Comparison of ENCODE assay signal across 30 cellular contexts in genomic region chr20:17748279-17748678, GRCh38. TPM values are rescaled to one million over a fixed set of nuclear protein-coding genes. Genes with fewer than 3 reads are reported as not detected.
DNase-seq lines count a peak whose midpoint lies in the region; ATAC-seq, FAIRE-seq and TF ChIP-seq lines count a peak whose summit lies in the region.
"Had no signal": no experiment of that assay in that cellular context is flagged by ENCODE, and none has a peak within 500 bp of the region (broad histone marks: within the 10 kb centered on the region; RNA-seq: fewer than 3 reads in every experiment).

No MANE protein-coding gene starts in this region.

- no peak overlapping the region for H3K9ac ChIP-seq in HCT116 (ENCODE audit: low read length)
- H3K9ac ChIP-seq in IMR-90 (ENCODE audit: low read depth, low read length) = no peak overlapping the region
- no peak overlapping the region for H3K9ac ChIP-seq in H1 (replicated peaks in 1 of 4; ENCODE audit: extremely low read depth in 1 of 4, low read depth in 3 of 4, low read length in 3 of 4)
- H3K9ac ChIP-seq: BLaER1 had no signal

- H3K4ac ChIP-seq in IMR-90 (ENCODE audit: low read depth, low read length) (no peak overlapping the region), H1 (replicated peaks; ENCODE audit: insufficient read length, low read depth, low read length) (no peak overlapping the region)

- H2BK20ac ChIP-seq in IMR-90 (ENCODE audit: low read depth, low read length) (no peak overlapping the region), H1 (ENCODE audit: low read length) (no peak overlapping the region; the same call in 1 of the 2 replicates)

- no peaks in the 10 kb centered on the region for H3K23me2 ChIP-seq in H1 (ENCODE audit: low read depth, low read length)

- H3K27me3 ChIP-seq in HCT116 (ENCODE audit: insufficient read depth, low read length) (no peaks in the 10 kb centered on the region), IMR-90 (ENCODE audit: control insufficient read depth, insufficient read depth, low read length) (peaks cover 8% of the 10 kb centered on the region), H1 (replicated peaks in 1 of 4; ENCODE audit: control insufficient read depth in 3 of 4, extremely low read depth in 1 of 4, insufficient read depth in 3 of 4, low read length in 3 of 4) (no peaks in the 10 kb centered on the region; a peak in 2 of 7 replicates)
- H3K27me3 ChIP-seq: BLaER1 had no signal

- dilution Hi-C loops in IMR-90 (cut with HindIII; ENCODE audit: low sequenced_read_pairs, unreplicated experiment) = no loop called here

- H3K36me3 ChIP-seq in HCT116 (ENCODE audit: control insufficient read depth in 1 of 2, insufficient read depth in 2 of 2, low read length in 2 of 2) (no peaks in the 10 kb centered on the region), IMR-90 (ENCODE audit: control insufficient read depth, insufficient read depth, low read length) (no peaks in the 10 kb centered on the region), H1 (ENCODE audit: control insufficient read depth in 2 of 4, insufficient read depth in 4 of 4, low read length in 3 of 4) (no peaks in the 10 kb centered on the region)
- H3K36me3 ChIP-seq: BE2C, BLaER1 had no signal

- ATAC-seq in HCT116 = no peak
- no peak for ATAC-seq in IMR-90 (ENCODE audit: low read depth)
- no peak for ATAC-seq in GM19455 (IDR thresholded peaks at IDR 0.05; ENCODE audit: unreplicated experiment)
- ATAC-seq in HG03521 (IDR thresholded peaks at IDR 0.05; ENCODE audit: unreplicated experiment) = no peak

- H3K79me2 ChIP-seq in HCT116 (ENCODE audit: insufficient read depth, low read length) (no peaks in the 10 kb centered on the region), H1 (ENCODE audit: control insufficient read depth in 1 of 2, insufficient read depth in 2 of 2, low read length in 2 of 2) (no peaks in the 10 kb centered on the region)

- RAD21 ChIA-PET in HCT116 (lab: Charles Lee; ENCODE audit: low non-redundant PET in 1 of 2, low total read pairs in 2 of 2, uncharacterized antibody in 2 of 2, unreplicated experiment in 2 of 2) = no interaction called here

- H3K9me1 ChIP-seq in IMR-90 (ENCODE audit: insufficient read depth, low read length) = peaks cover 4% of the 10 kb centered on the region; the same call in 1 of the 2 replicates

- H3K9me2 ChIP-seq in HCT116 (ENCODE audit: insufficient read depth) = no peaks in the 10 kb centered on the region

- 83% methylated on average over 1 of the region's 5 CpGs; no CpG with 5 or more reads in 1 of the 2 experiments for WGBS in IMR-90 (ENCODE audit: extremely low coverage in 2 of 2, insufficient read length in 1 of 2), 2 experiments
- 89% methylated on average over 5 of the region's 5 CpGs; no CpG with 5 or more reads in 1 of the 2 experiments for WGBS in H1 (ENCODE audit: extremely low coverage in 1 of 2, insufficient coverage in 1 of 2, insufficient read length in 1 of 2, insufficient replicate concordance in 2 of 2, low coverage in 1 of 2, low lambda C conversion rate in 2 of 2, missing lambda C conversion rate in 1 of 2), 2 experiments

- H2BK120ac ChIP-seq in IMR-90 (ENCODE audit: low read depth, low read length) = no peak overlapping the region; the same call in 1 of the 2 replicates
- no peak overlapping the region for H2BK120ac ChIP-seq in H1 (replicated peaks; ENCODE audit: low read depth, low read length)

- BruUV-seq in HCT116 (replicated peaks; lab: Mats Ljungman, UMichigan) = no TSS peak
- BruUV-seq in IMR-90 (replicated peaks; lab: Mats Ljungman, UMichigan) = no TSS peak

- H4K8ac ChIP-seq in IMR-90 (ENCODE audit: low read depth in 2 of 2, low read length in 2 of 2) (no peak overlapping the region), H1 (ENCODE audit: extremely low read depth, insufficient read depth, low read length) (no peak overlapping the region)

- TF ChIP-seq POLR2A in HCT116 (IDR thresholded peaks at IDR 0.05; ENCODE audit: borderline replicate concordance, extremely low read depth, insufficient read depth, insufficient read length) (no peak), IMR-90 (IDR thresholded peaks at IDR 0.05; ENCODE audit: low read depth, low read length) (no peak), H1 (IDR thresholded peaks at IDR 0.05; ENCODE audit: control extremely low read depth in 1 of 2, low read depth in 2 of 2, low read length in 2 of 2) (no peak)

- H2BK15ac ChIP-seq in IMR-90 (ENCODE audit: low read depth, low read length) = no peak overlapping the region
- H2BK15ac ChIP-seq in H1 (ENCODE audit: low read length) = 0 out of 2 replicates have a peak overlapping the region, but pooled peaks have one; percentile 61

- FAIRE-seq in H1 (lab: Jason Lieb, UNC) = no peak
- FAIRE-seq: A204.1, GM12878, GM18507 had no signal

- H3K14ac ChIP-seq in IMR-90 (replicated peaks; ENCODE audit: low read depth, low read length) (no peak overlapping the region), H1 (ENCODE audit: insufficient read length) (no peak overlapping the region)

- CTCF ChIA-PET in HCT116 (lab: Charles Lee) = no interaction called here
- CTCF ChIA-PET in IMR-90 (lab: Yijun Ruan, JAX) = no interaction called here
- CTCF ChIA-PET in H1 (lab: Charles Lee; ENCODE audit: partially characterized antibody) = interaction anchor here (1.1 kb wide), 1 partner anchor 48 kb away, joined by 3 read pairs; no protein-coding TSS in a partner anchor

- H4K91ac ChIP-seq in IMR-90 (ENCODE audit: insufficient read depth, low read depth, low read length) (no peak overlapping the region), H1 (replicated peaks; ENCODE audit: insufficient read length, low read length) (no peak overlapping the region)

- H2BK12ac ChIP-seq in H1 (ENCODE audit: low read depth, low read length) = no peak overlapping the region

- H3K27ac ChIP-seq in HCT116 (ENCODE audit: low read depth, low read length) (no peak overlapping the region), IMR-90 (ENCODE audit: insufficient read depth, low read length) (no peak overlapping the region), H1 (ENCODE audit: low read depth, low read length) (no peak overlapping the region)
- H3K27ac ChIP-seq: BLaER1 had no signal

- POLR2A ChIA-PET in HCT116 (lab: Charles Lee) (no interaction called here), IMR-90 (lab: Charles Lee; ENCODE audit: unreplicated experiment) (no interaction called here), H1 (lab: Charles Lee; ENCODE audit: partially characterized antibody) (no interaction called here)

- H2BK5ac ChIP-seq in IMR-90 (ENCODE audit: low read depth, low read length, poor library complexity, severe bottlenecking) (no peak overlapping the region), H1 (ENCODE audit: low read depth, low read length) (no peak overlapping the region)

- DNase-seq in HCT116 (ENCODE audit: low read depth, low spot score) = no peak
- no peak for DNase-seq in IMR-90
- no peak for DNase-seq in H1 (ENCODE audit: low read depth in 1 of 2, low spot score in 2 of 2)
- no peak for DNase-seq in NCI-H345 (lab: John Stamatoyannopoulos, UW)
- DNase-seq: 8988T; ACHN; BE2C; C1 segment of cervical spinal cord; CD4-positive, alpha-beta memory T cell; CD4-positive, CD25-positive, alpha-beta regulatory T cell; CD8-positive, alpha-beta memory T cell; COR-L47; DMS 273 treated with DMSO at 0.1 percent for 48 hours; DMS153; DMS53; DMS79; DND-41; EL; GDM1 had no signal

- intact Hi-C loops in HCT116 (cut with micrococcal nuclease) = no loop called here
- intact Hi-C loops in IMR-90 (cut with micrococcal nuclease) = no loop called here

- H3K56ac ChIP-seq in IMR-90 (ENCODE audit: extremely low read depth, insufficient read depth, low read length) (no peak overlapping the region), H1 (replicated peaks; ENCODE audit: insufficient read length, low read depth, low read length) (no peak overlapping the region)

- TF ChIP-seq EP300 in H1 (IDR thresholded peaks at IDR 0.05; ENCODE audit: borderline replicate concordance in 1 of 2, low read depth in 2 of 2, low read length in 2 of 2) = no peak

- no peak for TF ChIP-seq RAD21 in HCT116 (IDR thresholded peaks at IDR 0.05; ENCODE audit: low read depth)
- no peak for TF ChIP-seq RAD21 in IMR-90 (IDR thresholded peaks at IDR 0.05; ENCODE audit: low read length)
- no peak for TF ChIP-seq RAD21 in H1 (IDR thresholded peaks at IDR 0.05 in 1 of 2, conservative IDR thresholded peaks at IDR 0.05 in 1 of 2; ENCODE audit: low read depth in 2 of 2, low read length in 2 of 2)

- H3K4me1 ChIP-seq in HCT116 (ENCODE audit: control insufficient read depth in 1 of 2, insufficient read depth in 2 of 2, low read length in 2 of 2) (peaks cover 8 to 19% of the 10 kb centered on the region in 2 experiments; a peak in 3 of 4 replicates), IMR-90 (ENCODE audit: control insufficient read depth, insufficient read depth, low read length) (peaks cover 8% of the 10 kb centered on the region), H1 (replicated peaks in 1 of 4; ENCODE audit: control insufficient read depth in 3 of 4, insufficient read depth in 4 of 4, low read length in 3 of 4) (peaks cover 4 to 12% (median 9%) of the 10 kb centered on the region in 4 experiments)
- H3K4me1 ChIP-seq: BE2C, BLaER1 had no signal

- H2AK5ac ChIP-seq in IMR-90 (ENCODE audit: low read depth, low read length) (peak overlapping the region; percentile 45; the same call in 1 of the 2 replicates), H1 (ENCODE audit: low read depth, low read length) (no peak overlapping the region)

- H4K5ac ChIP-seq in IMR-90 (ENCODE audit: low read depth, low read length) (no peak overlapping the region), H1 (ENCODE audit: insufficient read length, low read depth, low read length) (no peak overlapping the region)

- H3K18ac ChIP-seq in IMR-90 (ENCODE audit: low read depth, low read length) (no peak overlapping the region), H1 (ENCODE audit: extremely low read depth, low read length) (no peak overlapping the region; the same call in 1 of the 2 replicates)

- H3K4me2 ChIP-seq in HCT116 (ENCODE audit: low read length) = peak overlapping the region; percentile 67; the same call in 1 of the 2 replicates
- H3K4me2 ChIP-seq in IMR-90 (ENCODE audit: low read depth, low read length) = no peak overlapping the region
- H3K4me2 ChIP-seq in H1 (ENCODE audit: insufficient read depth in 1 of 2, low read depth in 2 of 2, low read length in 2 of 2) = no peak overlapping the region
- H3K4me2 ChIP-seq: BLaER1 had no signal

- in situ Hi-C loops in IMR-90 (cut with MboI; ENCODE audit: low sequenced_read_pairs) = no loop called here

- H3K4me3 ChIP-seq in HCT116 (replicated peaks in 1 of 2; ENCODE audit: low read depth in 1 of 2, low read length in 2 of 2) = no peak overlapping the region
- no peak overlapping the region for H3K4me3 ChIP-seq in IMR-90 (ENCODE audit: insufficient read depth, low read depth, low read length)
- H3K4me3 ChIP-seq in H1 (ENCODE audit: extremely low read depth in 1 of 4, insufficient read depth in 2 of 4, low read depth in 3 of 4, low read length in 4 of 4) = no peak overlapping the region
- H3K4me3 ChIP-seq: BLaER1, GM12878 had no signal

- no peak overlapping the region for H3K23ac ChIP-seq in IMR-90 (ENCODE audit: low read depth, low read length)
- H3K23ac ChIP-seq in H1 (ENCODE audit: insufficient read length) = no peak overlapping the region

- no peak overlapping the region for H2AK9ac ChIP-seq in IMR-90 (replicated peaks; ENCODE audit: low read depth, low read length, poor library complexity)

- no peaks in the 10 kb centered on the region for H3K9me3 ChIP-seq in HCT116 (ENCODE audit: control insufficient read depth in 1 of 2, insufficient read depth in 1 of 2, low read depth in 1 of 2, low read length in 2 of 2)
- H3K9me3 ChIP-seq in IMR-90 (ENCODE audit: control insufficient read depth, insufficient read depth, low read length) = no peaks in the 10 kb centered on the region
- H3K9me3 ChIP-seq in H1 (ENCODE audit: insufficient read depth in 2 of 2, low read depth in 1 of 2, low read length in 1 of 2) = no peaks in the 10 kb centered on the region
- H3K9me3 ChIP-seq: BE2C, BLaER1 had no signal

- H4K20me1 ChIP-seq in HCT116 (ENCODE audit: insufficient read depth) = no peaks in the 10 kb centered on the region
- no peaks in the 10 kb centered on the region for H4K20me1 ChIP-seq in IMR-90 (ENCODE audit: insufficient read depth, low read length)
- no peaks in the 10 kb centered on the region for H4K20me1 ChIP-seq in H1 (replicated peaks in 1 of 2; ENCODE audit: control insufficient read depth in 1 of 2, insufficient read depth in 2 of 2, low read length in 2 of 2)
- H4K20me1 ChIP-seq: BLaER1 had no signal

- no peaks in the 10 kb centered on the region for H3K79me1 ChIP-seq in IMR-90 (ENCODE audit: low read depth in 1 of 2, low read length in 2 of 2)
- no peaks in the 10 kb centered on the region for H3K79me1 ChIP-seq in H1 (ENCODE audit: low read depth, low read length)

- H2AFZ ChIP-seq in HCT116 (ENCODE audit: low read depth, low read length, poor library complexity, severe bottlenecking) (no peak overlapping the region), IMR-90 (replicated peaks; ENCODE audit: low read length, poor library complexity) (no peak overlapping the region), H1 (ENCODE audit: low read length) (no peak overlapping the region)

- TF ChIP-seq CTCF in HCT116 (IDR thresholded peaks at IDR 0.05 in 2 of 3, conservative IDR thresholded peaks at IDR 0.05 in 1 of 3; ENCODE audit: borderline replicate concordance in 1 of 3, insufficient read depth in 1 of 3, low read depth in 2 of 3, low read length in 2 of 3) = no peak
- TF ChIP-seq CTCF in IMR-90 (conservative IDR thresholded peaks at IDR 0.05; ENCODE audit: low read depth, low read length) = no peak
- no peak for TF ChIP-seq CTCF in H1 (IDR thresholded peaks at IDR 0.05; ENCODE audit: control extremely low read depth in 1 of 3, insufficient read depth in 1 of 3, low read depth in 1 of 3, low read length in 3 of 3)

RNA-seq across cellular contexts. Expression of gene BANF2, which starts 48.5 kb away (rescaled TPM):
- not detected for total RNA-seq in HCT116 (2021; ENCODE audit: unreplicated experiment)
- not detected in 2 replicates for polyA plus RNA-seq in HCT116 (2012)
- total RNA-seq in IMR-90 (2012; rRNA removed) = not detected in 2 replicates
- not detected in 2 replicates for polyA plus RNA-seq in IMR-90 (2012; rRNA removed)
- polyA plus RNA-seq in IMR-90 (2012; cell fraction: cytosol; rRNA removed) = not detected in 2 replicates
- polyA plus RNA-seq in IMR-90 (2012; cell fraction: nucleus; rRNA removed; ENCODE audit: low replicate concordance) = not detected in 2 replicates
- not detected in 2 replicates for total RNA-seq in H1 (2021; fragmentation: NEBNext Ultra II Directional; extraction: Animal tissue kit (Norgen Biotek cat#: 25700))
- polyA plus RNA-seq in H1 (2011; rRNA removed) = not detected in 2 replicates
- not detected for polyA plus RNA-seq in H1 (2011; cell fraction: cytosol; rRNA removed)
- polyA plus RNA-seq in H1 (2011; cell fraction: nucleus; rRNA removed) = not detected
- polyA plus RNA-seq in H1 (2012, experiment 1 of 2) = not detected in 4 replicates
- polyA plus RNA-seq in H1 (2012, experiment 2 of 2) = not detected
- not detected for polyA plus RNA-seq in H1 (2013, experiment 1 of 2)
- not detected for polyA plus RNA-seq in H1 (2013, experiment 2 of 2)
- polyA minus RNA-seq in H1 (2011; rRNA and poly(A)+ RNA removed) = not detected in 2 replicates
- not detected for polyA minus RNA-seq in H1 (2011; cell fraction: cytosol; rRNA and poly(A)+ RNA removed)
- polyA minus RNA-seq in H1 (2011; cell fraction: nucleus; rRNA and poly(A)+ RNA removed) = not detected
- total RNA-seq: A673; CD4-positive, alpha-beta memory T cell; CD4-positive, CD25-positive, alpha-beta regulatory T cell; CD8-positive, alpha-beta memory T cell; Daoy; G401; GM12878 had no signal
- polyA plus RNA-seq: AG04450; CD14-positive monocyte; CD4-positive, alpha-beta memory T cell; CD4-positive, CD25-positive, alpha-beta regulatory T cell; CD8-positive, alpha-beta memory T cell; GM12878 had no signal
